In the genomic region with DNA sequence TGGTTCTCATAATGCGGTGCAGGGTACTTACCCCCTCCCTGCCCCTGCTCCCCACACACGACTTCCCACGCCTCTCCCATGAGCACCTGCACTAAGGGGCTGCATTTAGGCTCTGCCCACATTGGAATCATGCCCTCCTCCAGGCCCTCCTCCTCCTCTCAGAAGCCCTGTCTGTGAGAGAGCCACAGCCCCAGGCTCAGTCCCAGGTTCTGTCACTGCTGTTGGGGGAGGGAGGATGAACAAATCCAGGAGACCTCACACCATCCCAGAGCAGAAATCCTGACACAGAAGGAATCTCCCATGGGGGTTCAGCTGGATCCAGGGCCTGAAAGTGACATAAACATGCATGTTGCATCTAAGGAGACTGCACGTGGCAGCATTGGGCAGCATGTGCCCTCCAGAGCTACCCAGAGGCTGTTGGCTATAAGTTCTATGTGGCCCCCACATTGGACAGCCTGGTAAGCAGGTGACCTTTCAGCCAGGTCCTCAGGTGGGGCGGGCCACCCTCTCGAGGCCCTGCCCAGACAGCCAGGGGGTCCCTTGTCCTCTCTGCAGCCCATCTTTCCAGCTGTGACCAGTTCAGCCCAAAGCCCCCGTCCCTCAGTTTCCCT, we compare ENCODE assay signal across 1 cellular context.
TF ChIP-seq lines count a peak whose summit lies in the region.

No MANE protein-coding gene starts in this region.

TF ChIP-seq in IMR-90, 13 proteins besides CTCF, POLR2A, EP300 and RAD21:
- TF ChIP-seq CHD1 (IDR thresholded peaks at IDR 0.05; ENCODE audit: low read depth, low read length) = no peak
- no peak for TF ChIP-seq SMC3 (IDR thresholded peaks at IDR 0.05; ENCODE audit: low read depth, low read length)
- no peak for TF ChIP-seq NFE2L2 (IDR thresholded peaks at IDR 0.05; ENCODE audit: low read depth, low read length)
- TF ChIP-seq MAFK (IDR thresholded peaks at IDR 0.05; ENCODE audit: low read depth, low read length) = no peak
- no peak for TF ChIP-seq RCOR1 (IDR thresholded peaks at IDR 0.05; ENCODE audit: insufficient replicate concordance, low read length)
- TF ChIP-seq, protein P1, sequence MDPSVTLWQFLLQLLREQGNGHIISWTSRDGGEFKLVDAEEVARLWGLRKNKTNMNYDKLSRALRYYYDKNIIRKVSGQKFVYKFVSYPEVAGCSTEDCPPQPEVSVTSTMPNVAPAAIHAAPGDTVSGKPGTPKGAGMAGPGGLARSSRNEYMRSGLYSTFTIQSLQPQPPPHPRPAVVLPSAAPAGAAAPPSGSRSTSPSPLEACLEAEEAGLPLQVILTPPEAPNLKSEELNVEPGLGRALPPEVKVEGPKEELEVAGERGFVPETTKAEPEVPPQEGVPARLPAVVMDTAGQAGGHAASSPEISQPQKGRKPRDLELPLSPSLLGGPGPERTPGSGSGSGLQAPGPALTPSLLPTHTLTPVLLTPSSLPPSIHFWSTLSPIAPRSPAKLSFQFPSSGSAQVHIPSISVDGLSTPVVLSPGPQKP (IDR thresholded peaks at IDR 0.05; ENCODE audit: borderline replicate concordance, low read depth, low read length) = no peak
- no peak for TF ChIP-seq MXI1 (IDR thresholded peaks at IDR 0.05; ENCODE audit: borderline replicate concordance, low read depth, low read length)
- no peak for TF ChIP-seq BHLHE40 (IDR thresholded peaks at IDR 0.05; ENCODE audit: low read depth, low read length)
- TF ChIP-seq FOS (IDR thresholded peaks at IDR 0.05; ENCODE audit: low read depth, low read length) = no peak
- no peak for TF ChIP-seq RFX5 (IDR thresholded peaks at IDR 0.05; ENCODE audit: low read depth, low read length)
- TF ChIP-seq, protein P2, sequence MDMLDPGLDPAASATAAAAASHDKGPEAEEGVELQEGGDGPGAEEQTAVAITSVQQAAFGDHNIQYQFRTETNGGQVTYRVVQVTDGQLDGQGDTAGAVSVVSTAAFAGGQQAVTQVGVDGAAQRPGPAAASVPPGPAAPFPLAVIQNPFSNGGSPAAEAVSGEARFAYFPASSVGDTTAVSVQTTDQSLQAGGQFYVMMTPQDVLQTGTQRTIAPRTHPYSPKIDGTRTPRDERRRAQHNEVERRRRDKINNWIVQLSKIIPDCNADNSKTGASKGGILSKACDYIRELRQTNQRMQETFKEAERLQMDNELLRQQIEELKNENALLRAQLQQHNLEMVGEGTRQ (IDR thresholded peaks at IDR 0.05; ENCODE audit: low read depth, low read length) = no peak
- TF ChIP-seq CEBPB (IDR thresholded peaks at IDR 0.05; ENCODE audit: low read depth, low read length) = no peak
- TF ChIP-seq MAZ (IDR thresholded peaks at IDR 0.05; ENCODE audit: borderline replicate concordance, low read depth, low read length) = no peak
